ENCODE assay signal across 23 cellular contexts in the genomic region with DNA sequence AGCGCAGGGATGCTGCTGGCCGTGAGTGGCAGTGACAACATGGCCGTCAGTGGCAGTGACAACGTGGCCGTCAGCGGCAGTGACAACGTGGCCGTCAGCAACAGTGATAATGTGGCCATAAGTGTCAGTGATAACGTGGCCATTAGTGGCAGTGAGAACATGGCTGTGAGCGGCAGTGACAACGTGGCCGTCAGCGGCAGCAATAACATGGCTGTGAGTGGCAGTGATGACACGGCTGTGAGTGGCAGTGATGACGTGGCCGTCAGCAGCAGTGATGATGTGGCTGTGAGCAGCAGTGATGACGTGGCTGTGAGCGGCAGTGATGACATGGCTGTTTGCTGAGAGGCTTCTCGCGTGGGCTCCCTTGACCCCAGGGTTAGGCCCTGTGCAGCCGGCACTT.
"Had no signal": no experiment of that assay in that cellular context is flagged by ENCODE, and none has a peak within 500 bp of the region (broad histone marks: within the 10 kb centered on the region; RNA-seq: fewer than 3 reads in every experiment).

No MANE protein-coding gene starts in this region.

- H3K36me3 Mint-ChIP-seq: mesothelial cell of epicardium, naive B cell, neural progenitor cell had no signal

- H3K4me1 ChIP-seq: gastrocnemius medialis, testis, transverse colon had no signal

- H2AFZ ChIP-seq: hepatocyte had no signal

- ATAC-seq: gastrocnemius medialis, T-helper 17 cell had no signal

- H3K27ac ChIP-seq: brain microvascular endothelial cell, coronary artery, dorsolateral prefrontal cortex, gastrocnemius medialis, hepatocyte, neural progenitor cell, testis, transverse colon had no signal

- H3K79me2 ChIP-seq: hepatocyte had no signal

- H3K27ac Mint-ChIP-seq: activated T-helper 17 cell treated with anti-CD3 and anti-CD28 coated beads, Interleukin-2, amount 50 U/mL, for 72 hours; effector memory CD8-positive, alpha-beta T cell; mesothelial cell of epicardium; T-helper 17 cell had no signal

- H3K27me3 ChIP-seq: brain microvascular endothelial cell, gastrocnemius medialis, hepatocyte, neural progenitor cell, testis, transverse colon had no signal

- H3K4me3 ChIP-seq: coronary artery, dorsolateral prefrontal cortex, gastrocnemius medialis, hepatocyte, neural progenitor cell, testis, transverse colon had no signal

- H3K4me1 Mint-ChIP-seq: activated T-helper 17 cell treated with anti-CD3 and anti-CD28 coated beads, Interleukin-2, amount 50 U/mL, for 72 hours; T-helper 17 cell had no signal

- H3K9ac ChIP-seq: neural progenitor cell had no signal

- H3K4me3 Mint-ChIP-seq: activated T-cell treated with anti-CD3 and anti-CD28 coated beads, Interleukin-2, amount 50 U/mL, for 4 hours; activated T-helper 17 cell treated with anti-CD3 and anti-CD28 coated beads, Interleukin-2, amount 50 U/mL, for 72 hours; effector memory CD8-positive, alpha-beta T cell; mesothelial cell of epicardium; naive B cell; neural progenitor cell; T-helper 17 cell had no signal

- H3K27me3 Mint-ChIP-seq: T-helper 17 cell had no signal

- H3K9me3 Mint-ChIP-seq: activated T-cell treated with anti-CD3 and anti-CD28 coated beads, Interleukin-2, amount 50 U/mL, for 4 hours; activated T-helper 17 cell treated with anti-CD3 and anti-CD28 coated beads, Interleukin-2, amount 50 U/mL, for 72 hours; effector memory CD8-positive, alpha-beta T cell; mesothelial cell of epicardium had no signal

- DNase-seq: activated CD4-positive, alpha-beta T cell treated with anti-CD3 and anti-CD28 coated beads for 1 hour; activated CD4-positive, alpha-beta T cell treated with anti-CD3 and anti-CD28 coated beads, Interleukin-2, amount 50 U/mL, for 1 hour; activated naive CD4-positive, alpha-beta T cell treated with anti-CD3 and anti-CD28 coated beads, Interleukin-2, amount 50 U/mL, for 16 hours; activated T-cell treated with anti-CD3 and anti-CD28 coated beads, Interleukin-2, amount 50 U/mL, for 4 hours; amniotic stem cell; brain microvascular endothelial cell; dorsolateral prefrontal cortex; erythroblast; gastrocnemius medialis; naive B cell; right cardiac atrium; stimulated activated CD4-positive, alpha-beta T cell treated with anti-CD3 and anti-CD28 coated beads, Interleukin-12 subunit alpha, Interleukin-12 subunit beta, amount 100 ng/mL, for 4 hours; stimulated activated CD4-positive, alpha-beta T cell treated with anti-CD3 and anti-CD28 coated beads, Interleukin-4, amount 100 ng/mL, for 1 hour; T-helper 17 cell; T1000; testis; transverse colon had no signal

- H3K9me3 ChIP-seq: gastrocnemius medialis, testis, transverse colon had no signal

- H3K36me3 ChIP-seq: brain microvascular endothelial cell, gastrocnemius medialis, neural progenitor cell, transverse colon had no signal

- H3K4me2 ChIP-seq: hepatocyte, neural progenitor cell had no signal
